ENCODE assay signal across 33 cellular contexts in genomic region chr10:44581996-44582395, GRCh38.
DNase-seq lines count a peak whose midpoint lies in the region; ATAC-seq and TF ChIP-seq lines count a peak whose summit lies in the region.
"Had no signal": no experiment of that assay in that cellular context is flagged by ENCODE, and none has a peak within 500 bp of the region (broad histone marks: within the 10 kb centered on the region; RNA-seq: fewer than 3 reads in every experiment).

No MANE protein-coding gene starts in this region.

- no peaks in the 10 kb centered on the region for H3K9me3 Mint-ChIP-seq in stimulated activated naive CD8-positive, alpha-beta T cell treated with anti-CD3 and anti-CD28 coated beads, Interleukin-15, amount 100 ng/mL, for 72 hours
- H3K9me3 Mint-ChIP-seq: activated T-cell treated with anti-CD3 and anti-CD28 coated beads, Interleukin-2, amount 50 U/mL, for 4 hours had no signal

- TF ChIP-seq CTCF in fibroblast of the aortic adventitia (IDR thresholded peaks at IDR 0.05; ENCODE audit: insufficient read depth, low read length), result no peak

- no peak for ATAC-seq in GM18909 (IDR thresholded peaks at IDR 0.05; ENCODE audit: poor library complexity, unreplicated experiment)
- ATAC-seq in stimulated activated naive CD8-positive, alpha-beta T cell treated with anti-CD3 and anti-CD28 coated beads, Interleukin-15, amount 100 ng/mL, for 72 hours, result no peak
- ATAC-seq: activated CD8-positive, alpha-beta memory T cell treated with anti-CD3 and anti-CD28 coated beads, Interleukin-2, amount 10 ng/mL, durations not matched to agents 7 days and 5 days; activated T-cell treated with anti-CD3 and anti-CD28 coated beads, Interleukin-2, amount 50 U/mL, for 4 hours; K562; mucosa of descending colon had no signal

- no peak overlapping the region for H3K4me3 Mint-ChIP-seq in stimulated activated naive CD8-positive, alpha-beta T cell treated with anti-CD3 and anti-CD28 coated beads, Interleukin-15, amount 100 ng/mL, for 72 hours
- H3K4me3 Mint-ChIP-seq: activated CD8-positive, alpha-beta memory T cell treated with anti-CD3 and anti-CD28 coated beads, Interleukin-2, amount 10 ng/mL, durations not matched to agents 7 days and 5 days; activated naive CD8-positive, alpha-beta T cell treated with anti-CD3 and anti-CD28 coated beads for 36 hours; activated T-cell treated with anti-CD3 and anti-CD28 coated beads, Interleukin-2, amount 50 U/mL, for 4 hours; nephron progenitor cell had no signal

- H3K4me3 ChIP-seq in fibroblast of the aortic adventitia (ENCODE audit: low read depth, low read length) (no peak overlapping the region), skeletal muscle cell (ENCODE audit: low read depth, low read length) (no peak overlapping the region)
- H3K4me3 ChIP-seq: BLaER1 treated with 17β-estradiol and CSF1 and Interleukin-3, amounts not matched to agents 10 nM and 100 nM; heart left ventricle; K562; lung; mucosa of descending colon; ovary; spleen; stomach; vagina had no signal

- H3K27me3 Mint-ChIP-seq in stimulated activated naive CD8-positive, alpha-beta T cell treated with anti-CD3 and anti-CD28 coated beads, Interleukin-15, amount 100 ng/mL, for 72 hours, result no peaks in the 10 kb centered on the region
- H3K27me3 Mint-ChIP-seq: activated CD8-positive, alpha-beta memory T cell treated with anti-CD3 and anti-CD28 coated beads, Interleukin-2, amount 10 ng/mL, durations not matched to agents 7 days and 5 days; activated naive CD8-positive, alpha-beta T cell treated with anti-CD3 and anti-CD28 coated beads for 36 hours had no signal

- no peaks in the 10 kb centered on the region for H3K4me1 Mint-ChIP-seq in stimulated activated naive CD8-positive, alpha-beta T cell treated with anti-CD3 and anti-CD28 coated beads, Interleukin-15, amount 100 ng/mL, for 72 hours
- H3K4me1 Mint-ChIP-seq: activated CD8-positive, alpha-beta memory T cell treated with anti-CD3 and anti-CD28 coated beads, Interleukin-2, amount 10 ng/mL, durations not matched to agents 7 days and 5 days; activated naive CD8-positive, alpha-beta T cell treated with anti-CD3 and anti-CD28 coated beads for 36 hours had no signal

- H3K27ac Mint-ChIP-seq in stimulated activated naive CD8-positive, alpha-beta T cell treated with anti-CD3 and anti-CD28 coated beads, Interleukin-15, amount 100 ng/mL, for 72 hours, result no peak overlapping the region
- H3K27ac Mint-ChIP-seq: activated CD8-positive, alpha-beta memory T cell treated with anti-CD3 and anti-CD28 coated beads, Interleukin-2, amount 10 ng/mL, durations not matched to agents 7 days and 5 days; activated naive CD8-positive, alpha-beta T cell treated with anti-CD3 and anti-CD28 coated beads for 36 hours; nephron progenitor cell had no signal

- DNase-seq in AG20443 (ENCODE audit: low spot score) (peak; percentile 48), LHCN-M2 (ENCODE audit: low read depth) (peak; percentile 93), fibroblast of the aortic adventitia (ENCODE audit: low read depth) (peak; percentile 55), skeletal muscle cell (ENCODE audit: low read depth) (peak; percentile 43), NOMO-1 (lab: John Stamatoyannopoulos, UW; ENCODE audit: unreplicated experiment in 2 of 2) (no peak), SK-N-DZ (ENCODE audit: low spot score) (no peak)
- DNase-seq in stimulated activated naive CD8-positive, alpha-beta T cell treated with anti-CD3 and anti-CD28 coated beads, Interleukin-15, amount 100 ng/mL, for 72 hours, result no peak
- DNase-seq: ACHN; activated CD8-positive, alpha-beta memory T cell treated with anti-CD3 and anti-CD28 coated beads, Interleukin-2, amount 10 ng/mL, durations not matched to agents 7 days and 5 days; activated gamma-delta T cell; activated naive CD8-positive, alpha-beta T cell treated with anti-CD3 and anti-CD28 coated beads for 36 hours; activated T-cell treated with anti-CD3 and anti-CD28 coated beads, Interleukin-2, amount 50 U/mL, for 4 hours; anterior cingulate cortex; DMS79; effector CD8-positive, alpha-beta T cell; foreskin melanocyte; GF-D8; heart left ventricle; mucosa of descending colon; NCI-H1105; NCI-H187; NCI-H446 treated with DMSO at 0.1 percent for 48 hours; nephron progenitor cell; ovary; spleen; stimulated activated CD4-positive, alpha-beta T cell treated with anti-CD3 and anti-CD28 coated beads, Interleukin-2, amount 100 ng/mL, for 24 hours; stomach; T-helper 2 cell had no signal

Comparison
In these comparisons a context has a peak if more than half of its experiments do, and no peak if none do; other contexts are left out.
1. DNase-seq: peak in AG20443 (single experiment), LHCN-M2 (single experiment), fibroblast of the aortic adventitia (single experiment) and skeletal muscle cell (single experiment); none in stimulated activated naive CD8-positive, alpha-beta T cell treated with anti-CD3 and anti-CD28 coated beads, Interleukin-15, amount 100 ng/mL, for 72 hours (0 of 2), NOMO-1 (0 of 2) and SK-N-DZ (single experiment).